Comparison of ENCODE assay signal across 14 cellular contexts in genomic region chr10:121438320-121438719, GRCh38.
"Had no signal": no experiment of that assay in that cellular context is flagged by ENCODE, and none has a peak within 500 bp of the region (broad histone marks: within the 10 kb centered on the region; RNA-seq: fewer than 3 reads in every experiment).

No MANE protein-coding gene starts in this region.

- H3K27ac ChIP-seq: lower lobe of right lung, tibial nerve had no signal

- DNase-seq: activated CD4-positive, alpha-beta memory T cell treated with anti-CD3 and anti-CD28 coated beads, Interleukin-2, amount 10 ng/mL, durations not matched to agents 7 days and 5 days; activated CD4-positive, alpha-beta T cell treated with anti-CD3 and anti-CD28 coated beads for 48 hours; activated CD4-positive, CD25-positive, alpha-beta regulatory T cell; activated CD8-positive, alpha-beta memory T cell treated with anti-CD3 and anti-CD28 coated beads, Interleukin-2, amount 10 ng/mL, durations not matched to agents 7 days and 5 days; activated naive CD4-positive, alpha-beta T cell; activated T-cell treated with anti-CD3 and anti-CD28 coated beads, Interleukin-2, amount 50 U/mL, for 1 hour; central memory CD4-positive, alpha-beta T cell; stimulated activated CD4-positive, alpha-beta T cell treated with anti-CD3 and anti-CD28 coated beads, Interleukin-12 subunit alpha, Interleukin-12 subunit beta, amount 100 ng/mL, for 4 hours; stimulated activated CD4-positive, alpha-beta T cell treated with anti-CD3 and anti-CD28 coated beads, Interleukin-1b, Interleukin-23, amount 100 ng/mL, for 48 hours; stimulated activated naive CD4-positive, alpha-beta T cell treated with Interleukin-2 at 50 U/mL for 16 hours had no signal

- FAIRE-seq: colon, islet of Langerhans had no signal
